ENCODE assay signal across 15 cellular contexts in genomic region chr18:54004828-54005227, GRCh38.
DNase-seq lines count a peak whose midpoint lies in the region; ATAC-seq and TF ChIP-seq lines count a peak whose summit lies in the region.
"Had no signal": no experiment of that assay in that cellular context is flagged by ENCODE, and none has a peak within 500 bp of the region (broad histone marks: within the 10 kb centered on the region; RNA-seq: fewer than 3 reads in every experiment).

No MANE protein-coding gene starts in this region.

- no peak overlapping the region for H2AFZ ChIP-seq in Karpas-422 (ENCODE audit: low read length)

- H3K4me3 Mint-ChIP-seq in CD4-positive, alpha-beta memory T cell, result no peak overlapping the region
- H3K4me3 Mint-ChIP-seq: effector memory CD8-positive, alpha-beta T cell; T-helper 1 cell treated with Interleukin-12 subunit alpha and Interleukin-12 subunit beta and Interleukin-4 antibody, amounts not matched to agents 30 μg/mL and 1 μg/mL, for 36 hours had no signal

- no peaks in the 10 kb centered on the region for H3K27me3 ChIP-seq in Karpas-422 (ENCODE audit: low read length)
- H3K27me3 ChIP-seq in CD4-positive, alpha-beta memory T cell (ENCODE audit: insufficient read depth, low read length), result no peaks in the 10 kb centered on the region
- H3K27me3 ChIP-seq: body of pancreas, heart right ventricle, testis had no signal

- intact Hi-C loops in CD4-positive, alpha-beta memory T cell (cut with micrococcal nuclease), result no loop called here

- H3K9ac ChIP-seq in Karpas-422 (ENCODE audit: low read length), result no peak overlapping the region

- TF ChIP-seq CTCF in GM12872 (IDR thresholded peaks at IDR 0.05; ENCODE audit: insufficient read depth, low read depth, low read length), result peak; percentile 30; the same call in 1 of the 3 replicates
- peak; percentile 27 for TF ChIP-seq CTCF in astrocyte of the spinal cord (IDR thresholded peaks at IDR 0.05; ENCODE audit: low read depth, low read length)

- H3K9me3 Mint-ChIP-seq in CD4-positive, alpha-beta memory T cell, result peaks cover 0 to 6% (median 1%) of the 10 kb centered on the region in 8 donors
- H3K9me3 Mint-ChIP-seq: T-helper 1 cell treated with Interleukin-12 subunit alpha and Interleukin-12 subunit beta and Interleukin-4 antibody, amounts not matched to agents 30 μg/mL and 1 μg/mL, for 36 hours had no signal

- H3K4me1 ChIP-seq in Karpas-422 (ENCODE audit: low read length), result no peaks in the 10 kb centered on the region
- no peaks in the 10 kb centered on the region for H3K4me1 ChIP-seq in CD4-positive, alpha-beta memory T cell (ENCODE audit: insufficient read depth, low read length)
- H3K4me1 ChIP-seq: body of pancreas, Caco-2, heart right ventricle, testis had no signal

- H3K9me2 ChIP-seq in Karpas-422 (replicated peaks; ENCODE audit: insufficient read depth, low read length), result no peaks in the 10 kb centered on the region

- no peak overlapping the region for H3K27ac Mint-ChIP-seq in CD4-positive, alpha-beta memory T cell
- H3K27ac Mint-ChIP-seq: effector memory CD8-positive, alpha-beta T cell; T-helper 1 cell treated with Interleukin-12 subunit alpha and Interleukin-12 subunit beta and Interleukin-4 antibody, amounts not matched to agents 30 μg/mL and 1 μg/mL, for 36 hours had no signal

- POLR2A ChIA-PET in CD4-positive, alpha-beta memory T cell (lab: Charles Lee; ENCODE audit: partially characterized antibody), result no interaction called here

- DNase-seq in Karpas-422 (peak; percentile 41), astrocyte of the spinal cord (ENCODE audit: low read depth, low spot score) (peak; percentile 34), kidney tubule cell (ENCODE audit: low spot score) (peak; percentile 36), NCI-H1694 (lab: John Stamatoyannopoulos, UW) (no peak)
- DNase-seq in CD4-positive, alpha-beta memory T cell, result no peak
- DNase-seq: activated effector memory CD4-positive, alpha-beta T cell treated with anti-CD3 and anti-CD28 coated beads, Interleukin-2, amount 50 U/mL, for 16 hours; Caco-2; effector memory CD8-positive, alpha-beta T cell; heart right ventricle; testis had no signal

- H3K27me3 Mint-ChIP-seq in CD4-positive, alpha-beta memory T cell, result peaks cover 0 to 2% of the 10 kb centered on the region in 2 donors

- H3K27ac ChIP-seq in Karpas-422 (ENCODE audit: low read length), result no peak overlapping the region
- H3K27ac ChIP-seq in CD4-positive, alpha-beta memory T cell (ENCODE audit: low read depth, low read length), result no peak overlapping the region
- H3K27ac ChIP-seq: body of pancreas, heart right ventricle, testis had no signal

- no peak for ATAC-seq in GM18909 (IDR thresholded peaks at IDR 0.05; ENCODE audit: poor library complexity, unreplicated experiment)
- ATAC-seq: body of pancreas; effector memory CD8-positive, alpha-beta T cell; heart right ventricle; Panc1 had no signal

- in situ Hi-C loops in astrocyte of the spinal cord (cut with HindIII; ENCODE audit: low sequenced_read_pairs), result no loop called here

- H3K4me2 ChIP-seq in Karpas-422 (ENCODE audit: low read depth, low read length, poor library complexity, severe bottlenecking), result no peak overlapping the region

- CTCF ChIA-PET in CD4-positive, alpha-beta memory T cell (lab: Charles Lee; ENCODE audit: partially characterized antibody), result no interaction called here

- H3K36me3 ChIP-seq in Karpas-422 (ENCODE audit: insufficient read depth, low read length), result no peaks in the 10 kb centered on the region
- H3K36me3 ChIP-seq in CD4-positive, alpha-beta memory T cell (ENCODE audit: insufficient read depth, low read length), result no peaks in the 10 kb centered on the region
- H3K36me3 ChIP-seq: heart right ventricle had no signal

- H4K20me1 ChIP-seq in Karpas-422 (ENCODE audit: insufficient read depth, low read depth, low read length), result no peaks in the 10 kb centered on the region

- H3K79me2 ChIP-seq in Karpas-422 (ENCODE audit: low read length), result no peaks in the 10 kb centered on the region

- H3K4me3 ChIP-seq in Karpas-422 (ENCODE audit: low read length) (no peak overlapping the region), astrocyte of the spinal cord (ENCODE audit: low read depth, low read length) (no peak overlapping the region)
- H3K4me3 ChIP-seq in CD4-positive, alpha-beta memory T cell (ENCODE audit: low read length in 2 of 2), result no peak overlapping the region
- H3K4me3 ChIP-seq: body of pancreas, heart right ventricle, testis had no signal

- no peaks in the 10 kb centered on the region for H3K4me1 Mint-ChIP-seq in CD4-positive, alpha-beta memory T cell

- no peaks in the 10 kb centered on the region for H3K9me3 ChIP-seq in Karpas-422 (ENCODE audit: low read length)
- no peaks in the 10 kb centered on the region for H3K9me3 ChIP-seq in CD4-positive, alpha-beta memory T cell (ENCODE audit: control insufficient read depth in 1 of 2, low read length in 2 of 2)
- H3K9me3 ChIP-seq: body of pancreas, Caco-2, testis had no signal

- H3K36me3 Mint-ChIP-seq in CD4-positive, alpha-beta memory T cell, result no peaks in the 10 kb centered on the region

Comparison
In these comparisons a context has a peak if more than half of its experiments do, and no peak if none do; other contexts are left out.
1. DNase-seq: peak in Karpas-422 (single experiment), astrocyte of the spinal cord (single experiment) and kidney tubule cell (single experiment); none in CD4-positive, alpha-beta memory T cell (0 of 5) and NCI-H1694 (single experiment).